Comparison of ENCODE assay signal across 24 cellular contexts in the genomic region with DNA sequence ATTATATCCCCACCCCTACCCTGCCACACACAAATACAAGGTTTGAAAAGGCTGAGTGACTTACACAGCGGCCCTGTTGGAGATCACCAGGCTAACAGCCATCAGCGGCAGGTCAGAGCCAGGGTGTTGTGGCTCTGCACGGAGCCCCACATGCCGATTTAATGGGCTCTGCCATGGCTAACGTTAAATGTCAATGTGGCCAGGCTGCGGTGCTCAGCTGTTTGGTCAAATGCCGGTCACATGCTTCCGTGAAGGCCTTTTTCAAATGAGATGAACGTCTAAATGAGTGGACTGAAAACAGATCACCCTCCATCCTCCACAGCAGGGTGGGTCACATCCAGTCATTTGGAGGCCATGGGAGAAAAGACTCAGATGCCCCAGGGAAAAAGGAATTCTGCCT.
"Had no signal": no experiment of that assay in that cellular context is flagged by ENCODE, and none has a peak within 500 bp of the region (broad histone marks: within the 10 kb centered on the region; RNA-seq: fewer than 3 reads in every experiment).

No MANE protein-coding gene starts in this region.

- H3K9me3 ChIP-seq: esophagus squamous epithelium, testis, transverse colon had no signal

- H3K4me1 Mint-ChIP-seq: activated CD4-positive, alpha-beta T cell treated with anti-CD3 and anti-CD28 coated beads, Interleukin-2, amount 10 ng/mL, durations not matched to agents 24 days and 14 days; T-cell had no signal

- H3K36me3 Mint-ChIP-seq: activated CD4-positive, alpha-beta memory T cell treated with anti-CD3 and anti-CD28 coated beads for 36 hours; activated naive CD8-positive, alpha-beta T cell; naive thymus-derived CD4-positive, alpha-beta T cell; T-cell had no signal

- DNase-seq: activated CD4-positive, alpha-beta memory T cell treated with anti-CD3 and anti-CD28 coated beads for 36 hours; activated CD4-positive, alpha-beta T cell treated with anti-CD3 and anti-CD28 coated beads, Interleukin-2, amount 10 ng/mL, durations not matched to agents 24 days and 14 days; activated CD4-positive, CD25-positive, alpha-beta regulatory T cell treated with anti-CD3 and anti-CD28 coated beads, Interleukin-2, amount 50 U/mL, for 72 hours; activated CD8-positive, alpha-beta memory T cell treated with anti-CD3 and anti-CD28 coated beads, Interleukin-2, amount 50 U/mL, for 48 hours; activated naive CD4-positive, alpha-beta T cell treated with Interleukin-2 at 50 U/mL for 16 hours; activated T-cell treated with anti-CD3 and anti-CD28 coated beads, Interleukin-2, amount 50 U/mL, for 4 hours; anterior cingulate cortex; dermis blood vessel endothelial cell; effector CD8-positive, alpha-beta T cell; esophagus squamous epithelium; left cardiac atrium; mammary epithelial cell; naive thymus-derived CD4-positive, alpha-beta T cell; right cardiac atrium; stimulated activated CD4-positive, alpha-beta T cell treated with anti-CD3 and anti-CD28 coated beads, Interleukin-4, amount 100 ng/mL, for 1 hour; stimulated activated naive CD8-positive, alpha-beta T cell treated with anti-CD3 and anti-CD28 coated beads, Interleukin-15, Interleukin-2, amounts not matched to agents 100 U/mL and 50 U/mL, for 24 hours; T-cell; testis; transverse colon had no signal

- H3K4me3 ChIP-seq: esophagus squamous epithelium, testis, transverse colon had no signal

- H3K27me3 ChIP-seq: testis had no signal

- H3K4me1 ChIP-seq: testis had no signal

- H3K36me3 ChIP-seq: esophagus squamous epithelium, transverse colon had no signal

- H3K9me3 Mint-ChIP-seq: activated CD4-positive, alpha-beta memory T cell treated with anti-CD3 and anti-CD28 coated beads for 36 hours; activated CD4-positive, alpha-beta T cell treated with anti-CD3 and anti-CD28 coated beads, Interleukin-2, amount 10 ng/mL, durations not matched to agents 24 days and 14 days; activated T-cell treated with anti-CD3 and anti-CD28 coated beads, Interleukin-2, amount 50 U/mL, for 4 hours; activated T-helper 2 cell treated with anti-CD3 and anti-CD28 coated beads, Interferon-gamma antibody, Interleukin-2, Interleukin-4, amounts not matched to agents 10 μg/mL and 5 μg/mL and 100 μg/mL, durations not matched to agents 14 hours and 24 hours and 36 hours; central memory CD8-positive, alpha-beta T cell; naive thymus-derived CD4-positive, alpha-beta T cell; T-cell; T-helper 2 cell treated with Interferon-gamma antibody and Interleukin-4, amounts not matched to agents 5 μg/mL and 100 μg/mL, for 36 hours had no signal

- H3K4me3 Mint-ChIP-seq: activated CD4-positive, alpha-beta memory T cell treated with anti-CD3 and anti-CD28 coated beads for 36 hours; activated CD4-positive, alpha-beta T cell treated with anti-CD3 and anti-CD28 coated beads, Interleukin-2, amount 10 ng/mL, durations not matched to agents 24 days and 14 days; activated naive CD8-positive, alpha-beta T cell; activated T-cell treated with anti-CD3 and anti-CD28 coated beads, Interleukin-2, amount 50 U/mL, for 4 hours; central memory CD8-positive, alpha-beta T cell; naive thymus-derived CD4-positive, alpha-beta T cell; T-cell; T-helper 2 cell treated with Interferon-gamma antibody and Interleukin-4, amounts not matched to agents 5 μg/mL and 100 μg/mL, for 36 hours had no signal

- H3K27ac Mint-ChIP-seq: activated CD4-positive, alpha-beta memory T cell treated with anti-CD3 and anti-CD28 coated beads for 36 hours; activated CD4-positive, alpha-beta T cell treated with anti-CD3 and anti-CD28 coated beads, Interleukin-2, amount 10 ng/mL, durations not matched to agents 24 days and 14 days; activated naive CD8-positive, alpha-beta T cell; activated T-helper 2 cell treated with anti-CD3 and anti-CD28 coated beads, Interferon-gamma antibody, Interleukin-2, Interleukin-4, amounts not matched to agents 10 μg/mL and 5 μg/mL and 100 μg/mL, durations not matched to agents 14 hours and 24 hours and 36 hours; naive thymus-derived CD4-positive, alpha-beta T cell; T-cell; T-helper 2 cell treated with Interferon-gamma antibody and Interleukin-4, amounts not matched to agents 5 μg/mL and 100 μg/mL, for 36 hours had no signal

- H3K27ac ChIP-seq: epithelial cell of prostate, esophagus squamous epithelium, testis, transverse colon had no signal

- ATAC-seq: activated T-cell treated with anti-CD3 and anti-CD28 coated beads, Interleukin-2, amount 50 U/mL, for 4 hours; left cardiac atrium; naive thymus-derived CD4-positive, alpha-beta T cell; right cardiac atrium; stimulated activated naive CD8-positive, alpha-beta T cell treated with anti-CD3 and anti-CD28 coated beads, Interleukin-15, Interleukin-2, amounts not matched to agents 100 U/mL and 50 U/mL, for 24 hours; T-cell had no signal
